1 cellular context compared by ENCODE assay signal in the genomic region with DNA sequence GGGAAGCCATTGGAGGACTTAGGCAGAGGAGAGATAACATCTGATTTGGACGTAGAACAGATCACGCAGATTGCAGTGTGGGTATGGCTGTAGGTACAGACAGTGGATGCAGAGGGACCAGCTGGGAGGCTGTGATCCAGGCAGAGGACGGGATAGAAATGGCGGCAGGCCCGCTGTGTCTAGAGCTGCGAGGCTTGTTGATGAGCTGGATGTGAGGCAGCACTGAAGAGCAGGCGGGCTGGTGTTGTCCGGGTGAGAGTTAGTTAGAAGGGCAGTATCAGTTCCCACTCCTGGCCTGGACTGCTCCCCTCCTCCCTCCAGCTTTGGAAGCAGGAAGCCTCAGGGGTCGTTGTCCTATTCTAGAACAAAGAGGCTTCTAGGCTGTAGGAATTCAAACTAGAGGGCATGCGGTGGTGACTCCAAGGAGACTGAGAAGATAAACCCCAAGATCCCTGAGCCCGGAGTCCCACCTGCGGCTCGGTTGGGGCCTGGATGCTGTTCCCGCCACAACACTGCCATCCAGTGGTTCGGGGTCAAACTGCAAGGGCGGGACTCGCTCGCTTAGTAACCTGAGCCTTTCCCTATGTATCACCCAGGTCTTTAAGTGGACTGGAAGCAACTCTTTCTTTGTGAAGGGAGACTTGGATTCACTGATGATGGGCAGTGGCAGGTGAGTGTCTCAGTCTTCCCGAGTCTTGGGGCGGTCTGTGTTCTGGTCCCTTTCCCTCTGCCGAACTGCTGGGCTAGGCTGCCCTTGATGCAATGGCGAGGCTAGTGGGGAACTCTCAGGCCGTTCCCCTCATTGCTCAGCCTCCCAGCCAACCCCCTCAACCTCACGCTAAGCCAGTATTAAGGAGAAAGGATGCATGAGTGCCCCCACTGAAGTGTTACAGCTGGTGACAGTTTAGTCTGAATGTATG.
TF ChIP-seq lines count a peak whose summit lies in the region.

No MANE protein-coding gene starts in this region.

TF ChIP-seq in HepG2, 621 proteins besides CTCF, POLR2A, EP300 and RAD21 (continued from another document and continues in another):
- TF ChIP-seq, protein P1, sequence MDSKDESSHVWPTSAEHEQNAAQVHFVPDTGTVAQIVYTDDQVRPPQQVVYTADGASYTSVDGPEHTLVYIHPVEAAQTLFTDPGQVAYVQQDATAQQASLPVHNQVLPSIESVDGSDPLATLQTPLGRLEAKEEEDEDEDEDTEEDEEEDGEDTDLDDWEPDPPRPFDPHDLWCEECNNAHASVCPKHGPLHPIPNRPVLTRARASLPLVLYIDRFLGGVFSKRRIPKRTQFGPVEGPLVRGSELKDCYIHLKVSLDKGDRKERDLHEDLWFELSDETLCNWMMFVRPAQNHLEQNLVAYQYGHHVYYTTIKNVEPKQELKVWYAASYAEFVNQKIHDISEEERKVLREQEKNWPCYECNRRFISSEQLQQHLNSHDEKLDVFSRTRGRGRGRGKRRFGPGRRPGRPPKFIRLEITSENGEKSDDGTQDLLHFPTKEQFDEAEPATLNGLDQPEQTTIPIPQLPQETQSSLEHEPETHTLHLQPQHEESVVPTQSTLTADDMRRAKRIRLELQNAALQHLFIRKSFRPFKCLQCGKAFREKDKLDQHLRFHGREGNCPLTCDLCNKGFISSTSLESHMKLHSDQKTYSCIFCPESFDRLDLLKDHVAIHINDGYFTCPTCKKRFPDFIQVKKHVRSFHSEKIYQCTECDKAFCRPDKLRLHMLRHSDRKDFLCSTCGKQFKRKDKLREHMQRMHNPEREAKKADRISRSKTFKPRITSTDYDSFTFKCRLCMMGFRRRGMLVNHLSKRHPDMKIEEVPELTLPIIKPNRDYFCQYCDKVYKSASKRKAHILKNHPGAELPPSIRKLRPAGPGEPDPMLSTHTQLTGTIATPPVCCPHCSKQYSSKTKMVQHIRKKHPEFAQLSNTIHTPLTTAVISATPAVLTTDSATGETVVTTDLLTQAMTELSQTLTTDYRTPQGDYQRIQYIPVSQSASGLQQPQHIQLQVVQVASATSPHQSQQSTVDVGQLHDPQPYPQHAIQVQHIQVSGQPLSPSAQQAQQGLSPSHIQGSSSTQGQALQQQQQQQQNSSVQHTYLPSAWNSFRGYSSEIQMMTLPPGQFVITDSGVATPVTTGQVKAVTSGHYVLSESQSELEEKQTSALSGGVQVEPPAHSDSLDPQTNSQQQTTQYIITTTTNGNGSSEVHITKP (CRISPR knock-in tag; IDR thresholded peaks at IDR 0.05; ENCODE audit: low read depth): no peak
- TF ChIP-seq, protein P2, sequence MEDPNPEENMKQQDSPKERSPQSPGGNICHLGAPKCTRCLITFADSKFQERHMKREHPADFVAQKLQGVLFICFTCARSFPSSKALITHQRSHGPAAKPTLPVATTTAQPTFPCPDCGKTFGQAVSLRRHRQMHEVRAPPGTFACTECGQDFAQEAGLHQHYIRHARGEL (CRISPR knock-in tag; IDR thresholded peaks at IDR 0.05): peak; percentile 69; the same call in 1 of the 2 replicates
- TF ChIP-seq FOXA3 (CRISPR knock-in tag; IDR thresholded peaks at IDR 0.05) (peak; percentile 51; the same call in 1 of the 2 replicates), MAZ (IDR thresholded peaks at IDR 0.05; ENCODE audit: borderline replicate concordance, low read depth, low read length) (peak; percentile 63; the same call in 1 of the 2 replicates), MAZ (CRISPR knock-in tag; IDR thresholded peaks at IDR 0.05; ENCODE audit: low read depth) (peak; percentile 54; the same call in 1 of the 2 replicates), U2AF1 (optimal IDR thresholded peaks at IDR 0.05; ENCODE audit: low read depth, low read length) (no peak), RARG (CRISPR knock-in tag; IDR thresholded peaks at IDR 0.05; ENCODE audit: low read depth) (no peak), ZNF737 (CRISPR knock-in tag; IDR thresholded peaks at IDR 0.05; ENCODE audit: borderline replicate concordance) (peak; percentile 32; the same call in 1 of the 2 replicates), SP1 (IDR thresholded peaks at IDR 0.05) (no peak), SP1 (CRISPR knock-in tag; IDR thresholded peaks at IDR 0.05) (peak; percentile 57), HOXA5 (CRISPR knock-in tag; IDR thresholded peaks at IDR 0.05) (no peak), KAT2B (IDR thresholded peaks at IDR 0.05; ENCODE audit: borderline replicate concordance, low read depth, low read length) (no peak), RBM39 (IDR thresholded peaks at IDR 0.05; ENCODE audit: low read depth, low read length, poor library complexity, severe bottlenecking) (peak; percentile 68), ZNF605 (CRISPR knock-in tag; IDR thresholded peaks at IDR 0.05) (peak; percentile 68), ELF4 (CRISPR knock-in tag; IDR thresholded peaks at IDR 0.05; ENCODE audit: borderline replicate concordance) (no peak), ZBTB38 (CRISPR knock-in tag; IDR thresholded peaks at IDR 0.05) (peak; percentile 85), ZFYVE20 (CRISPR knock-in tag; IDR thresholded peaks at IDR 0.05; ENCODE audit: borderline replicate concordance, low read depth) (no peak), EZH2 (conservative IDR thresholded peaks at IDR 0.05; ENCODE audit: low read depth, low read length) (no peak), CBX5 (CRISPR knock-in tag; IDR thresholded peaks at IDR 0.05; ENCODE audit: borderline replicate concordance) (peak; percentile 34; the same call in 1 of the 2 replicates), AGO2 (optimal IDR thresholded peaks at IDR 0.05; ENCODE audit: low read depth, low read length) (no peak), ZNF549 (CRISPR knock-in tag; IDR thresholded peaks at IDR 0.05) (no peak), GATAD1 (CRISPR knock-in tag; IDR thresholded peaks at IDR 0.05) (peak; percentile 63; the same call in 1 of the 2 replicates), ZNF329 (CRISPR knock-in tag; IDR thresholded peaks at IDR 0.05; ENCODE audit: low read depth) (no peak), ZNF839 (CRISPR knock-in tag; IDR thresholded peaks at IDR 0.05; ENCODE audit: borderline replicate concordance) (no peak; the same call in 1 of the 2 replicates), ZSCAN9 (CRISPR knock-in tag; IDR thresholded peaks at IDR 0.05; ENCODE audit: borderline replicate concordance) (peak; percentile 67; the same call in 1 of the 2 replicates), FIP1L1 (IDR thresholded peaks at IDR 0.05; ENCODE audit: borderline replicate concordance, insufficient read depth, low read depth, low read length) (0 out of 2 replicates have a peak, but pooled peaks have one; percentile 38), ZNF333 (CRISPR knock-in tag; IDR thresholded peaks at IDR 0.05; ENCODE audit: borderline replicate concordance) (peak; percentile 93; the same call in 1 of the 2 replicates), NFIB (CRISPR knock-in tag; IDR thresholded peaks at IDR 0.05; ENCODE audit: borderline replicate concordance) (no peak), ZNF296 (CRISPR knock-in tag; conservative IDR thresholded peaks at IDR 0.05) (no peak), RAD51 (IDR thresholded peaks at IDR 0.05; ENCODE audit: borderline replicate concordance) (no peak), TBX3 (IDR thresholded peaks at IDR 0.05; ENCODE audit: borderline replicate concordance) (no peak), SIN3A (IDR thresholded peaks at IDR 0.05; ENCODE audit: borderline replicate concordance, low read depth, low read length) (no peak), ZNF589 (CRISPR knock-in tag; conservative IDR thresholded peaks at IDR 0.05) (no peak), GABPB1 (CRISPR knock-in tag; IDR thresholded peaks at IDR 0.05) (peak; percentile 31; the same call in 1 of the 2 replicates), TGIF2 (CRISPR knock-in tag; IDR thresholded peaks at IDR 0.05) (peak; percentile 35), POGZ (CRISPR knock-in tag; IDR thresholded peaks at IDR 0.05) (peak; percentile 55; the same call in 1 of the 2 replicates), NRL (CRISPR knock-in tag; IDR thresholded peaks at IDR 0.05; ENCODE audit: borderline replicate concordance) (peak; percentile 67; the same call in 1 of the 2 replicates), ZNF83 (CRISPR knock-in tag; IDR thresholded peaks at IDR 0.05; ENCODE audit: borderline replicate concordance) (peak; percentile 28; the same call in 1 of the 2 replicates), ZNF530 (CRISPR knock-in tag; IDR thresholded peaks at IDR 0.05; ENCODE audit: low read depth) (no peak), MED13 (CRISPR knock-in tag; IDR thresholded peaks at IDR 0.05) (no peak), HOXA3 (CRISPR knock-in tag; IDR thresholded peaks at IDR 0.05) (peak; percentile 70), DR1 (CRISPR knock-in tag; IDR thresholded peaks at IDR 0.05) (no peak), ARNT2 (CRISPR knock-in tag; IDR thresholded peaks at IDR 0.05; ENCODE audit: low read depth) (peak; percentile 57; the same call in 1 of the 2 replicates)
- TF ChIP-seq, protein P3, sequence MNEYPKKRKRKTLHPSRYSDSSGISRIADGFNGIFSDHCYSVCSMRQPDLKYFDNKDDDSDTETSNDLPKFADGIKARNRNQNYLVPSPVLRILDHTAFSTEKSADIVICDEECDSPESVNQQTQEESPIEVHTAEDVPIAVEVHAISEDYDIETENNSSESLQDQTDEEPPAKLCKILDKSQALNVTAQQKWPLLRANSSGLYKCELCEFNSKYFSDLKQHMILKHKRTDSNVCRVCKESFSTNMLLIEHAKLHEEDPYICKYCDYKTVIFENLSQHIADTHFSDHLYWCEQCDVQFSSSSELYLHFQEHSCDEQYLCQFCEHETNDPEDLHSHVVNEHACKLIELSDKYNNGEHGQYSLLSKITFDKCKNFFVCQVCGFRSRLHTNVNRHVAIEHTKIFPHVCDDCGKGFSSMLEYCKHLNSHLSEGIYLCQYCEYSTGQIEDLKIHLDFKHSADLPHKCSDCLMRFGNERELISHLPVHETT (CRISPR knock-in tag; conservative IDR thresholded peaks at IDR 0.05): no peak
- TF ChIP-seq, protein P4, sequence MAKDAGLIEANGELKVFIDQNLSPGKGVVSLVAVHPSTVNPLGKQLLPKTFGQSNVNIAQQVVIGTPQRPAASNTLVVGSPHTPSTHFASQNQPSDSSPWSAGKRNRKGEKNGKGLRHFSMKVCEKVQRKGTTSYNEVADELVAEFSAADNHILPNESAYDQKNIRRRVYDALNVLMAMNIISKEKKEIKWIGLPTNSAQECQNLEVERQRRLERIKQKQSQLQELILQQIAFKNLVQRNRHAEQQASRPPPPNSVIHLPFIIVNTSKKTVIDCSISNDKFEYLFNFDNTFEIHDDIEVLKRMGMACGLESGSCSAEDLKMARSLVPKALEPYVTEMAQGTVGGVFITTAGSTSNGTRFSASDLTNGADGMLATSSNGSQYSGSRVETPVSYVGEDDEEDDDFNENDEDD (CRISPR knock-in tag; IDR thresholded peaks at IDR 0.05; ENCODE audit: borderline replicate concordance): peak; percentile 69; the same call in 1 of the 2 replicates
- TF ChIP-seq, protein P5, sequence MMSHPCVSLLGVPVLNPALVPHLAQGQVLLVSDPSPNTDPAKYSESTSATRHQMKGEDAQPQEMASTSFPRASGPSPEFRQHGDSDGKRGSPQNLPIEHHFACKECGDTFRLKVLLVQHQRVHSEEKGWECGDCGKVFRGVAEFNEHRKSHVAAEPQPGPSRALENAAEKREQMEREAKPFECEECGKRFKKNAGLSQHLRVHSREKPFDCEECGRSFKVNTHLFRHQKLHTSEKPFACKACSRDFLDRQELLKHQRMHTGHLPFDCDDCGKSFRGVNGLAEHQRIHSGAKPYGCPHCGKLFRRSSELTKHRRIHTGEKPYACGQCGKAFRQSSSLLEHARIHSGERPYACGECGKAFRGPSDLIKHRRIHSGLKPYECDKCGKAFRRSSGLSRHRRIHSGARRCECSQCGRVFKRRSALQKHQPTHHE (CRISPR knock-in tag; IDR thresholded peaks at IDR 0.05; ENCODE audit: borderline replicate concordance): no peak
- TF ChIP-seq, protein P6, sequence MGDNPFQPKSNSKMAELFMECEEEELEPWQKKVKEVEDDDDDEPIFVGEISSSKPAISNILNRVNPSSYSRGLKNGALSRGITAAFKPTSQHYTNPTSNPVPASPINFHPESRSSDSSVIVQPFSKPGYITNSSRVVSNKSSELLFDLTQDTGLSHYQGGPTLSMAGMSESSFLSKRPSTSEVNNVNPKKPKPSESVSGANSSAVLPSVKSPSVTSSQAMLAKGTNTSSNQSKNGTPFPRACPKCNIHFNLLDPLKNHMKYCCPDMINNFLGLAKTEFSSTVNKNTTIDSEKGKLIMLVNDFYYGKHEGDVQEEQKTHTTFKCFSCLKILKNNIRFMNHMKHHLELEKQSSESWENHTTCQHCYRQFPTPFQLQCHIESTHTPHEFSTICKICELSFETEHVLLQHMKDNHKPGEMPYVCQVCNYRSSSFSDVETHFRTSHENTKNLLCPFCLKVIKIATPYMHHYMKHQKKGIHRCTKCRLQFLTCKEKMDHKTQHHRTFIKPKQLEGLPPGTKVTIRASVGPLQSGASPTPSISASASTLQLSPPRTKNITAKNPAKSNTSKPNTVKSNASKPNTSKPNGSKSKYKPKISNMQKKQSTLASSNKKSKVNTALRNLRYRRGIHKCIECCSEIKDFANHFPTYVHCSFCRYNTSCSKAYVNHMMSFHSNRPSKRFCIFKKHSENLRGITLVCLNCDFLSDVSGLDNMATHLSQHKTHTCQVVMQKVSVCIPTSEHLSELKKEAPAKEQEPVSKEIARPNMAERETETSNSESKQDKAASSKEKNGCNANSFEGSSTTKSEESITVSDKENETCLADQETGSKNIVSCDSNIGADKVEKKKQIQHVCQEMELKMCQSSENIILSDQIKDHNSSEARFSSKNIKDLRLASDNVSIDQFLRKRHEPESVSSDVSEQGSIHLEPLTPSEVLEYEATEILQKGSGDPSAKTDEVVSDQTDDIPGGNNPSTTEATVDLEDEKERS (CRISPR knock-in tag; IDR thresholded peaks at IDR 0.05): no peak
- TF ChIP-seq, protein P7, sequence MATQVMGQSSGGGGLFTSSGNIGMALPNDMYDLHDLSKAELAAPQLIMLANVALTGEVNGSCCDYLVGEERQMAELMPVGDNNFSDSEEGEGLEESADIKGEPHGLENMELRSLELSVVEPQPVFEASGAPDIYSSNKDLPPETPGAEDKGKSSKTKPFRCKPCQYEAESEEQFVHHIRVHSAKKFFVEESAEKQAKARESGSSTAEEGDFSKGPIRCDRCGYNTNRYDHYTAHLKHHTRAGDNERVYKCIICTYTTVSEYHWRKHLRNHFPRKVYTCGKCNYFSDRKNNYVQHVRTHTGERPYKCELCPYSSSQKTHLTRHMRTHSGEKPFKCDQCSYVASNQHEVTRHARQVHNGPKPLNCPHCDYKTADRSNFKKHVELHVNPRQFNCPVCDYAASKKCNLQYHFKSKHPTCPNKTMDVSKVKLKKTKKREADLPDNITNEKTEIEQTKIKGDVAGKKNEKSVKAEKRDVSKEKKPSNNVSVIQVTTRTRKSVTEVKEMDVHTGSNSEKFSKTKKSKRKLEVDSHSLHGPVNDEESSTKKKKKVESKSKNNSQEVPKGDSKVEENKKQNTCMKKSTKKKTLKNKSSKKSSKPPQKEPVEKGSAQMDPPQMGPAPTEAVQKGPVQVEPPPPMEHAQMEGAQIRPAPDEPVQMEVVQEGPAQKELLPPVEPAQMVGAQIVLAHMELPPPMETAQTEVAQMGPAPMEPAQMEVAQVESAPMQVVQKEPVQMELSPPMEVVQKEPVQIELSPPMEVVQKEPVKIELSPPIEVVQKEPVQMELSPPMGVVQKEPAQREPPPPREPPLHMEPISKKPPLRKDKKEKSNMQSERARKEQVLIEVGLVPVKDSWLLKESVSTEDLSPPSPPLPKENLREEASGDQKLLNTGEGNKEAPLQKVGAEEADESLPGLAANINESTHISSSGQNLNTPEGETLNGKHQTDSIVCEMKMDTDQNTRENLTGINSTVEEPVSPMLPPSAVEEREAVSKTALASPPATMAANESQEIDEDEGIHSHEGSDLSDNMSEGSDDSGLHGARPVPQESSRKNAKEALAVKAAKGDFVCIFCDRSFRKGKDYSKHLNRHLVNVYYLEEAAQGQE (IDR thresholded peaks at IDR 0.05; ENCODE audit: borderline replicate concordance in 1 of 2, low read depth in 1 of 2, low read length in 2 of 2): peak in 1 of 2 experiments; percentile 11; a peak in 1 of 4 replicates
